In the genomic region with DNA sequence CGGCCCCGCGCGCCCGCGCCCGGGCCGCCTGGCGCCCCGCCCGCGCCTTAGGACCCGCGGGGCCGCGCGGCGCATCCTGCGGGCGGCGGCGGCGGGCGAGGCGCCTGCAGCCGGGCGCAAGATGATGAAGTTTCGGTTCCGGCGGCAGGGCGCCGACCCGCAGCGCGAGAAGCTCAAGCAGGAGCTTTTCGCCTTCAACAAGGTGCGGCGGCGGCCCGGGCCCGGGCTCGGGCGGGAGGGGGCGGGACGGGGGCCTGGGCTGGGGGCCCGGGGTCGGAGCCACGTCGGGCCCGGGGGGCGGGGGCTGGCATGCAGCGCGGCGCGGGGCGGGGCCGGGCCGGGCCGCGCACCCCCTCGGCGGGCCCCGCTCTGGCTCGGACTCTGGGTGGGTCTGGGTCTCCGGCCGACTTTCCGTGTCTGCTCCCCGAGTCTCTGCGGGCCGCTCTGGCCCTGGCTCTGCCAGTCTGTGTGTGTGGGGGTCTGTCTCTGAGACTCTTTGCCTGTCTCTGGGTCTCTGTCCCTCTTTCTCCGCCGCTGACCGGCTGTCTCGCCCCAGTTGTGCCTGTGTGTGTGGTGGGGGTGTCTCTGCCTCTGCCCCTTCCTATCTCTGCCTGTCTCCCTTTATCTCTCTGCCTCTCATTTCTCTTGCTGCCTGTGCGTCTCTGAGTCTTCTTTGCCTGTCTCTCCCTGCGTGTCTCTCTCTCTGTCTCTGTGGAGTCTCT, we compare ENCODE assay signal across 8 cellular contexts. TPM values are rescaled to one million over a fixed set of nuclear protein-coding genes. Genes with fewer than 3 reads are reported as not detected.
DNase-seq lines count a peak whose midpoint lies in the region; ATAC-seq and TF ChIP-seq lines count a peak whose summit lies in the region.

LLGL1 (plus strand) TSS at position 74 of the 722 bp plus-strand sequence; CDS start at position 122, 48 bp downstream.

- no peaks in the 10 kb centered on the region for H3K27me3 ChIP-seq in DND-41 (ENCODE audit: insufficient read depth, low read length, poor library complexity)
- no peaks in the 10 kb centered on the region for H3K27me3 ChIP-seq in thoracic aorta (replicated peaks; ENCODE audit: insufficient read depth)

- H3K79me2 ChIP-seq in DND-41 (ENCODE audit: insufficient read depth, low read length): peaks cover 46% of the 10 kb centered on the region

- peak within 1 kb of the TSS; percentile 92 for H2AFZ ChIP-seq in DND-41 (ENCODE audit: low read depth, low read length)

- H3K27ac ChIP-seq in DND-41 (ENCODE audit: low read length): peak within 1 kb of the TSS; percentile 62
- no peak within 1 kb of the TSS for H3K27ac ChIP-seq in thoracic aorta

- H3K4me3 ChIP-seq in DND-41 (ENCODE audit: low read depth in 1 of 2, low read length in 2 of 2) (peak within 1 kb of the TSS; percentile 48 to 83), cardiac fibroblast (replicated peaks in 1 of 2; ENCODE audit: low read depth in 2 of 2, low read length in 2 of 2) (peak within 1 kb of the TSS; percentile 84 to 89), thoracic aorta (peak within 1 kb of the TSS; percentile 81)

- DNase-seq in DND-41 (no peak), NCI-H460 (ENCODE audit: extremely low read depth, low read depth) (no peak), cardiac fibroblast (ENCODE audit: low read depth in 2 of 2) (peak in 1 of 2 donors; percentile 15), lung microvascular endothelial cell (ENCODE audit: low read depth in 2 of 2) (peak in 1 of 2 donors; percentile 29), thoracic aorta (ENCODE audit: low spot score) (no peak), DMS114 treated with DMSO at 0.1 percent for 48 hours (lab: John Stamatoyannopoulos, UW; ENCODE audit: unreplicated experiment) (no peak)

- peak within 1 kb of the TSS; percentile 90 for H3K4me2 ChIP-seq in DND-41 (ENCODE audit: insufficient read depth, low read length)

- peak; percentile 22 for ATAC-seq in DND-41 (ENCODE audit: insufficient read depth, low read depth)
- ATAC-seq in GM21526 (IDR thresholded peaks at IDR 0.05; ENCODE audit: low FRiP score, unreplicated experiment): peak; percentile 8
- ATAC-seq in thoracic aorta (ENCODE audit: insufficient number of reproducible peaks, low FRiP score, low read depth): peak; percentile 19
- ATAC-seq in HG03469 (IDR thresholded peaks at IDR 0.05; ENCODE audit: unreplicated experiment): no peak

- no peak for TF ChIP-seq CTCF in DND-41 (IDR thresholded peaks at IDR 0.05; ENCODE audit: borderline replicate concordance, extremely low read depth, low read length, poor library complexity, severe bottlenecking)
- no peak for TF ChIP-seq CTCF in cardiac fibroblast (IDR thresholded peaks at IDR 0.05; ENCODE audit: low read depth, low read length)
- TF ChIP-seq CTCF in thoracic aorta (IDR thresholded peaks at IDR 0.05): no peak

- H3K9ac ChIP-seq in DND-41 (ENCODE audit: low read depth, low read length): peak within 1 kb of the TSS; percentile 61

- H4K20me1 ChIP-seq in DND-41 (ENCODE audit: insufficient read depth, low read length): peaks cover 37% of the 10 kb centered on the region

- H3K36me3 ChIP-seq in DND-41 (ENCODE audit: insufficient read depth, low read length) (no peaks in the 10 kb centered on the region), thoracic aorta (no peaks in the 10 kb centered on the region)

- H3K4me1 ChIP-seq in DND-41 (ENCODE audit: insufficient read depth, low read length) (peaks cover 34% of the 10 kb centered on the region), thoracic aorta (ENCODE audit: control insufficient read depth in 1 of 2, low read depth in 2 of 2) (peaks cover 9 to 20% of the 10 kb centered on the region in 2 donors)

- H3K9me3 ChIP-seq in DND-41 (ENCODE audit: insufficient read depth, low read length, severe bottlenecking): no peaks in the 10 kb centered on the region
- H3K9me3 ChIP-seq in thoracic aorta: no peaks in the 10 kb centered on the region

RNA-seq across cellular contexts. Expression of gene LLGL1, which starts in this region (rescaled TPM):
- total RNA-seq in NCI-H460 (2014; rRNA removed; shearing (Covaris generic)): 11.9 and 12.6 TPM in 2 replicates
- 30.3 and 34.6 TPM in 2 replicates for polyA plus RNA-seq in NCI-H460 (2014; cell fraction: nucleus; rRNA removed)
- total RNA-seq in lung microvascular endothelial cell (13.9 and 14.6 TPM in 2 replicates), thoracic aorta (10 to 100 TPM; 17.1 to 30.3 TPM)
